ENCODE assay signal across 1 cellular context in the genomic region with DNA sequence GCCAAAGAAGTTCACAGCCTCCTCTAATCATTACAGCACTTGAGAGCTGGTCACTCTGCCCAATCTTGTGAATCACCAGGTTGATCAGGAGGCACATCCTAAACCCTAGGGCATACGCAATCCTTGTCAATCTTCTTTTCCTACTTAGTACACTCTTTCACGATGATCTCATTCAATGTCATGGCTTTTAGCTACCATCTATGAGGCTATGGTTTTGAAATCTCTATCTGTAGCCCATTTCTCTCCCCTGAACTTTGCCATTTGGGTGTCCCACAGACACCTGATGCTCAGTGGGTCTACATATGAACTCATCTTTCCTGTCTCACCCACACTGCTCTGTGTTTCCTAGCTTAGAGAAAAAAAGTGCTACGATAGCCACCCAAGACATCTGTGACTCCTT.
A peak's percentile ranks its signal among the peaks of the same experiment; 100 is the strongest.
TF ChIP-seq lines count a peak whose summit lies in the region.

No MANE protein-coding gene starts in this region.

TF ChIP-seq in K562, 482 proteins besides CTCF, POLR2A, EP300 and RAD21 (continued from another document):
- TF ChIP-seq ATF3 (IDR thresholded peaks at IDR 0.05) (peak; percentile 72), ATF3 (CRISPR knock-in tag; conservative IDR thresholded peaks at IDR 0.05) (no peak), MAFF (IDR thresholded peaks at IDR 0.05; ENCODE audit: low read length) (no peak), EP400 (IDR thresholded peaks at IDR 0.05) (no peak), JUN (IDR thresholded peaks at IDR 0.05; ENCODE audit: borderline replicate concordance, low read depth, low read length) (0 out of 2 replicates have a peak, but pooled peaks have one; percentile 13), JUN (CRISPR knock-in tag; IDR thresholded peaks at IDR 0.05; ENCODE audit: borderline replicate concordance) (no peak)
TF ChIP-seq in K562: peak in this region for 3.
